In the genomic region with DNA sequence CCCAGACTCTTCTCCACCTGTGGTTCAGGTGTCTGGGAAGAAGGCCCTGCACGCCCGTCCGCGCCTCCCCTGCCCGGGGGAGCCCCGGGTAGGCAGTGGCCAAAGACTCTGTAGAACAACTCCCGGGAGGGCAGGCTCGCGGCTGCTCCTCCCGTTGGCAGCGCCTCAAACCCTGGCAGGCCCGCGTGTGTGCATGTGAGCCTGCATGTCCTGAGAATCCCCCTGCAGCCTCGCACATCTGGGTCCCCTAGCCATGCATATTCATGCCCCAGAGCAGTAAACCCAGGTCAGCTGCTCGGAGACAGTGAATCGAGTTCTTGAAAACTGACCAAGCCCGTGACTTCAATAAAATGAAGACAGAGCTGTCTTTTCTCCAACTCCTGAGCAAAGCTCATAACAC, we compare ENCODE assay signal across 8 cellular contexts.
DNase-seq lines count a peak whose midpoint lies in the region; ATAC-seq and TF ChIP-seq lines count a peak whose summit lies in the region.

No MANE protein-coding gene starts in this region.

- peak; percentile 34 for ATAC-seq in HG02763 (IDR thresholded peaks at IDR 0.05; ENCODE audit: unreplicated experiment)

- no peak overlapping the region for H3K27ac Mint-ChIP-seq in activated naive CD4-positive, alpha-beta T cell treated with anti-CD3 and anti-CD28 coated beads for 36 hours
- H3K27ac Mint-ChIP-seq in mesothelial cell of epicardium (peak overlapping the region; percentile 80), type B pancreatic cell (no peak overlapping the region)

- H3K4me1 Mint-ChIP-seq in activated naive CD4-positive, alpha-beta T cell treated with anti-CD3 and anti-CD28 coated beads for 36 hours (ENCODE audit: low read depth), result peaks cover 7% of the 10 kb centered on the region
- H3K4me1 Mint-ChIP-seq in mesothelial cell of epicardium (peaks cover 38% of the 10 kb centered on the region), type B pancreatic cell (ENCODE audit: unreplicated experiment) (peaks cover 25% of the 10 kb centered on the region)

- in situ Hi-C loops in SK-MEL-5 (cut with HindIII; ENCODE audit: low pct_unique_long_range_greater_than_20kb, low sequenced_read_pairs), result no loop called here

- no peaks in the 10 kb centered on the region for H3K9me3 Mint-ChIP-seq in activated naive CD4-positive, alpha-beta T cell treated with anti-CD3 and anti-CD28 coated beads for 36 hours
- H3K9me3 Mint-ChIP-seq in mesothelial cell of epicardium, result no peaks in the 10 kb centered on the region
- H3K9me3 Mint-ChIP-seq in type B pancreatic cell, result no peaks in the 10 kb centered on the region

- TF ChIP-seq CTCF in epithelial cell of esophagus (IDR thresholded peaks at IDR 0.05; ENCODE audit: insufficient read depth, low read depth, low read length, missing control alignments) (no peak), mesothelial cell of epicardium (IDR thresholded peaks at IDR 0.05; ENCODE audit: unreplicated experiment) (no peak), type B pancreatic cell (conservative IDR thresholded peaks at IDR 0.05) (no peak)

- peak overlapping the region; percentile 47 for H3K4me3 ChIP-seq in epithelial cell of esophagus (ENCODE audit: low read length)

- peaks cover 1% of the 10 kb centered on the region for H3K36me3 Mint-ChIP-seq in activated naive CD4-positive, alpha-beta T cell treated with anti-CD3 and anti-CD28 coated beads for 36 hours (ENCODE audit: low read depth)
- no peaks in the 10 kb centered on the region for H3K36me3 Mint-ChIP-seq in mesothelial cell of epicardium
- H3K36me3 Mint-ChIP-seq in type B pancreatic cell, result no peaks in the 10 kb centered on the region

- DNase-seq in activated naive CD4-positive, alpha-beta T cell treated with anti-CD3 and anti-CD28 coated beads for 36 hours, result no peak
- no peak for DNase-seq in activated naive CD4-positive, alpha-beta T cell treated with Interleukin-2 at 50 U/mL for 16 hours
- DNase-seq in SK-MEL-5 (ENCODE audit: low read depth, low spot score), result peak; percentile 99
- DNase-seq in epithelial cell of esophagus (ENCODE audit: low read depth), result no peak
- DNase-seq in mesothelial cell of epicardium (ENCODE audit: low spot score in 2 of 2, unreplicated experiment in 2 of 2), result peak in 1 of 2 experiments; percentile 49
- no peak for DNase-seq in type B pancreatic cell (ENCODE audit: extremely low spot score, unreplicated experiment)
- DNase-seq in DMS153 (lab: John Stamatoyannopoulos, UW), result no peak

- H3K27me3 Mint-ChIP-seq in activated naive CD4-positive, alpha-beta T cell treated with anti-CD3 and anti-CD28 coated beads for 36 hours (ENCODE audit: low read depth), result peaks cover 71% of the 10 kb centered on the region
- peaks cover 14% of the 10 kb centered on the region for H3K27me3 Mint-ChIP-seq in mesothelial cell of epicardium (ENCODE audit: low read depth)
- peaks cover 46% of the 10 kb centered on the region for H3K27me3 Mint-ChIP-seq in type B pancreatic cell

- peak overlapping the region; percentile 67 for H3K4me3 Mint-ChIP-seq in activated naive CD4-positive, alpha-beta T cell treated with anti-CD3 and anti-CD28 coated beads for 36 hours
- peak overlapping the region; percentile 79 for H3K4me3 Mint-ChIP-seq in mesothelial cell of epicardium
- peak overlapping the region; percentile 87 for H3K4me3 Mint-ChIP-seq in type B pancreatic cell

- CTCF ChIA-PET in activated naive CD4-positive, alpha-beta T cell treated with anti-CD3 and anti-CD28 coated beads for 36 hours (lab: Charles Lee), result no interaction called here

- intact Hi-C loops in activated naive CD4-positive, alpha-beta T cell treated with anti-CD3 and anti-CD28 coated beads for 36 hours (cut with micrococcal nuclease), result loop anchor here (2.0 to 5.0 kb wide), 2 partner anchors 30 to 195 kb away; no protein-coding TSS in a partner anchor
